Comparison of ENCODE assay signal across 9 cellular contexts in genomic region chr11:119641991-119642745, GRCh38.
DNase-seq lines count a peak whose midpoint lies in the region; ATAC-seq lines count a peak whose summit lies in the region.
"Had no signal": no experiment of that assay in that cellular context is flagged by ENCODE, and none has a peak within 500 bp of the region (broad histone marks: within the 10 kb centered on the region; RNA-seq: fewer than 3 reads in every experiment).

No MANE protein-coding gene starts in this region.

- no peaks in the 10 kb centered on the region for H3K4me1 Mint-ChIP-seq in activated naive CD4-positive, alpha-beta T cell treated with anti-CD3 and anti-CD28 coated beads for 36 hours (ENCODE audit: low read depth)

- no peak overlapping the region for H3K4me3 Mint-ChIP-seq in activated naive CD4-positive, alpha-beta T cell treated with anti-CD3 and anti-CD28 coated beads for 36 hours

- DNase-seq in activated naive CD4-positive, alpha-beta T cell treated with anti-CD3 and anti-CD28 coated beads for 36 hours: peak; percentile 22
- DNase-seq in activated naive CD4-positive, alpha-beta T cell (lab: John Stamatoyannopoulos, UW): no peak
- DNase-seq in NAMALWA (ENCODE audit: low spot score): peak; percentile 33
- DNase-seq in amniotic epithelial cell (ENCODE audit: low read depth): peak; percentile 59
- peak; percentile 28 to 49 for DNase-seq in lung microvascular endothelial cell (ENCODE audit: low read depth in 2 of 2)
- DNase-seq in NCI-H1930 (lab: John Stamatoyannopoulos, UW): no peak

- H3K27me3 Mint-ChIP-seq in activated naive CD4-positive, alpha-beta T cell treated with anti-CD3 and anti-CD28 coated beads for 36 hours (ENCODE audit: low read depth): no peaks in the 10 kb centered on the region

- no peaks in the 10 kb centered on the region for H3K36me3 Mint-ChIP-seq in activated naive CD4-positive, alpha-beta T cell treated with anti-CD3 and anti-CD28 coated beads for 36 hours (ENCODE audit: low read depth)
- H3K36me3 Mint-ChIP-seq: activated naive CD4-positive, alpha-beta T cell treated with anti-CD3 and anti-CD28 coated beads, Interleukin-2, amount 50 U/mL, for 72 hours had no signal

- intact Hi-C loops in activated naive CD4-positive, alpha-beta T cell treated with anti-CD3 and anti-CD28 coated beads for 36 hours (cut with micrococcal nuclease): loop anchor here (1.0 kb wide), 1 partner anchor 466 kb away; no protein-coding TSS in a partner anchor

- ATAC-seq in GM21423 (IDR thresholded peaks at IDR 0.05; ENCODE audit: unreplicated experiment): no peak
- ATAC-seq in GM19452 (IDR thresholded peaks at IDR 0.05; ENCODE audit: unreplicated experiment): no peak

- H3K9me3 Mint-ChIP-seq in activated naive CD4-positive, alpha-beta T cell treated with anti-CD3 and anti-CD28 coated beads for 36 hours: no peaks in the 10 kb centered on the region
- H3K9me3 Mint-ChIP-seq: activated naive CD4-positive, alpha-beta T cell treated with anti-CD3 and anti-CD28 coated beads, Interleukin-2, amount 50 U/mL, for 72 hours had no signal

- no peak overlapping the region for H3K27ac Mint-ChIP-seq in activated naive CD4-positive, alpha-beta T cell treated with anti-CD3 and anti-CD28 coated beads for 36 hours

- CTCF ChIA-PET in activated naive CD4-positive, alpha-beta T cell treated with anti-CD3 and anti-CD28 coated beads for 36 hours (lab: Charles Lee): interaction anchor here (0.5 to 2.6 kb wide), 8 partner anchors 16 to 466 kb away, joined by 3 to 14 read pairs (median 3); partner anchors contain the start of gene NECTIN1

Comparison
In these comparisons a context has a peak if more than half of its experiments do, and no peak if none do; other contexts are left out.
1. DNase-seq: peak in activated naive CD4-positive, alpha-beta T cell treated with anti-CD3 and anti-CD28 coated beads for 36 hours (single experiment), NAMALWA (single experiment), amniotic epithelial cell (single experiment) and lung microvascular endothelial cell (2 of 2); none in activated naive CD4-positive, alpha-beta T cell (0 of 4) and NCI-H1930 (0 of 2).